Comparison of ENCODE assay signal across 9 cellular contexts in the genomic region with DNA sequence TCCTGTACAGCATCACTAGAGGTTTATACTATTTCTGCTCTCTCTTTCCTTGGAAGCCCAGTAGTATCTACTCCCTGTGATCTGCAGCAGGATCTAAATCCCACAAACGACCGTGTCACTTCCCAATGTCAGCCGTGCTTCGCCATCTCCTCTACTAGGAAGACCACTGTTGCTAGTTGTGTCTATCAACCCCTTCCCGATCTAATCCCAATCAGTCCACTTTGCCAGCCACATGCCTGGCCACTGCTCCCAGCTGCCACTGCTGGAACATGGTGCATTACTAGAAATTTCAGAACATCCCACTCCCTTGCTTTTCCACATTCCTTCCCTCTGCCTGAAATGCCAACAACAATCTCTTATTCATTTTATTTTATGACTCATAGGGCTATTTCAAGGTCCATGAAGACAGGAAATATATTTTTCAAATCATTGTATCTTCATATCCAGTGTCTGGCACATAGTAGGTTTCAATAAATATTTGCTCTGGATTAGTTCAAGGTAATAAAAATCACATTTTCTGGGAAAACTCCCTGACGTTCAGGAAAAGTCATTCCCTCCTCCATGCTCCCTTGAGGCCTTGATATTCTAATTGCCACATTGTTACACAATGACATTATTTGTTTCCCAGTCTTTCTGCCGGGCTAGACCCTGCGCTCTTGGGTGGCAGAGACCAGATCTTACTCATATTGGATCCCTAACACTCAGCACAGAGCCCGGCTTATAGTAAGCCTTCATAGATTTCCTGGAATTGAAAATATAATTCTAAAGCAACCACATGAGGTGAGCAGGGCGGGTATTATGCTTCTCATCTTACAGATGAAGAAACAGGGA. TPM values are rescaled to one million over a fixed set of nuclear protein-coding genes. Genes with fewer than 3 reads are reported as not detected.
DNase-seq lines count a peak whose midpoint lies in the region; ATAC-seq, FAIRE-seq and TF ChIP-seq lines count a peak whose summit lies in the region.
"Had no signal": no experiment of that assay in that cellular context is flagged by ENCODE, and none has a peak within 500 bp of the region (broad histone marks: within the 10 kb centered on the region; RNA-seq: fewer than 3 reads in every experiment).

No MANE protein-coding gene starts in this region.

- H3K4me3 ChIP-seq in cardiac muscle cell = no peak overlapping the region
- no peak overlapping the region for H3K4me3 ChIP-seq in lower lobe of right lung
- no peak overlapping the region for H3K4me3 ChIP-seq in upper lobe of right lung

- intact Hi-C loops in cardiac septum (cut with DNase I) (loop anchor here (5.0 kb wide), 4 partner anchors 157 to 547 kb away; no protein-coding TSS in a partner anchor), MCF 10A (cut with micrococcal nuclease) (loop anchor here (1.0 to 10.0 kb wide), 8 partner anchors 92 to 757 kb away; no protein-coding TSS in a partner anchor), lower lobe of right lung (cut with DNase I) (no loop called here), upper lobe of right lung (cut with DNase I) (loop anchor here (10.0 kb wide), 1 partner anchor 850 kb away; no protein-coding TSS in a partner anchor)

- no peaks in the 10 kb centered on the region for H3K9me3 Mint-ChIP-seq in MCF 10A (ENCODE audit: unreplicated experiment)

- peaks cover 38% of the 10 kb centered on the region for H3K4me1 Mint-ChIP-seq in MCF 10A (ENCODE audit: insufficient read depth, unreplicated experiment)

- H3K4me1 ChIP-seq in cardiac muscle cell (ENCODE audit: low read depth) (peaks cover 12% of the 10 kb centered on the region), lower lobe of right lung (peaks cover 13% of the 10 kb centered on the region), upper lobe of right lung (peaks cover 24% of the 10 kb centered on the region)

- BruUV-seq in MCF 10A (replicated peaks; lab: Mats Ljungman, UMichigan) = no TSS peak

- no peak for TF ChIP-seq CTCF in cardiac muscle cell (IDR thresholded peaks at IDR 0.05; ENCODE audit: low read depth, low read length)
- no peak for TF ChIP-seq CTCF in MCF 10A (IDR thresholded peaks at IDR 0.05; ENCODE audit: unreplicated experiment)
- TF ChIP-seq CTCF in lower lobe of right lung (IDR thresholded peaks at IDR 0.05) = no peak
- no peak for TF ChIP-seq CTCF in upper lobe of right lung (IDR thresholded peaks at IDR 0.05)

- H3K36me3 ChIP-seq in cardiac muscle cell = no peaks in the 10 kb centered on the region
- no peaks in the 10 kb centered on the region for H3K36me3 ChIP-seq in lower lobe of right lung
- no peaks in the 10 kb centered on the region for H3K36me3 ChIP-seq in upper lobe of right lung

- H3K27ac Mint-ChIP-seq in MCF 10A (ENCODE audit: low read depth, unreplicated experiment) = no peak overlapping the region

- FAIRE-seq in GM19239 (lab: Jason Lieb, UNC) = no peak

- POLR2A ChIA-PET in MCF 10A (lab: Yijun Ruan, JAX) = interaction anchor here (1.1 to 4.4 kb wide), 6 partner anchors 11 to 851 kb away, joined by 3 to 44 read pairs (median 8); no protein-coding TSS in a partner anchor

- no peaks in the 10 kb centered on the region for H3K9me3 ChIP-seq in cardiac muscle cell (ENCODE audit: low read depth)
- no peaks in the 10 kb centered on the region for H3K9me3 ChIP-seq in lower lobe of right lung
- no peaks in the 10 kb centered on the region for H3K9me3 ChIP-seq in upper lobe of right lung

- H3K27ac ChIP-seq in cardiac muscle cell = peak overlapping the region; percentile 16
- H3K27ac ChIP-seq in lower lobe of right lung = peak overlapping the region; percentile 95
- H3K27ac ChIP-seq in upper lobe of right lung = peak overlapping the region; percentile 90

- H3K27me3 ChIP-seq in cardiac muscle cell (no peaks in the 10 kb centered on the region), lower lobe of right lung (ENCODE audit: low read depth) (peaks cover 5% of the 10 kb centered on the region), upper lobe of right lung (no peaks in the 10 kb centered on the region)

- DNase-seq in cardiac muscle cell (ENCODE audit: low read depth in 1 of 2, low spot score in 1 of 2) (peak in 1 of 2 donors; percentile 68), cardiac septum (ENCODE audit: low spot score) (no peak), MCF 10A (ENCODE audit: unreplicated experiment) (peak; percentile 74), lower lobe of right lung (no peak), upper lobe of right lung (no peak), GM19238 (ENCODE audit: insufficient read length, low spot score) (no peak), GM19239 (ENCODE audit: insufficient read length, low spot score) (no peak)
- DNase-seq: activated T-cell treated with anti-CD3 and anti-CD28 coated beads for 4 hours had no signal

- CTCF ChIA-PET in MCF 10A (lab: Yijun Ruan, JAX) = interaction anchor here (0.6 to 4.2 kb wide), 11 partner anchors 12 to 886 kb away, joined by 3 to 58 read pairs (median 8); no protein-coding TSS in a partner anchor

- no peak for ATAC-seq in lower lobe of right lung
- no peak for ATAC-seq in upper lobe of right lung
- no peak for ATAC-seq in HG02885 (IDR thresholded peaks at IDR 0.05; ENCODE audit: poor library complexity, unreplicated experiment)

- no peaks in the 10 kb centered on the region for H3K27me3 Mint-ChIP-seq in MCF 10A (ENCODE audit: insufficient read depth, unreplicated experiment)

- H3K4me3 Mint-ChIP-seq in MCF 10A (ENCODE audit: unreplicated experiment) = no peak overlapping the region

- no peaks in the 10 kb centered on the region for H3K36me3 Mint-ChIP-seq in MCF 10A (ENCODE audit: insufficient read depth, unreplicated experiment)

RNA-seq across cellular contexts. Expression of a gene that starts 2.1 kb away (rescaled TPM):
- 68.4 and 73.2 TPM in 2 replicates for total RNA-seq in cardiac muscle cell
- 42.3 and 62.9 TPM in 2 replicates for polyA plus RNA-seq in cardiac muscle cell
- total RNA-seq in cardiac septum = 49.9 TPM
- total RNA-seq in MCF 10A (2022) = 12.9 and 14.3 TPM in 2 replicates
- total RNA-seq in lower lobe of right lung = 35.1 TPM
- total RNA-seq in upper lobe of right lung = 50.7 TPM

Comparison
In these comparisons a context has a peak if more than half of its experiments do, and no peak if none do; other contexts are left out.
1. H3K27ac ChIP-seq: peak in every context shown above with its lines; median percentile 95 in lower lobe of right lung; 90 in upper lobe of right lung; 16 in cardiac muscle cell.